In genomic region chr1:190479028-190479427, GRCh38 we compare ENCODE assay signal across 9 cellular contexts. TPM values are rescaled to one million over a fixed set of nuclear protein-coding genes. Genes with fewer than 3 reads are reported as not detected.
DNase-seq lines count a peak whose midpoint lies in the region; ATAC-seq and TF ChIP-seq lines count a peak whose summit lies in the region.
"Had no signal": no experiment of that assay in that cellular context is flagged by ENCODE, and none has a peak within 500 bp of the region (broad histone marks: within the 10 kb centered on the region; RNA-seq: fewer than 3 reads in every experiment).

No MANE protein-coding gene starts in this region.

- H3K4me3 Mint-ChIP-seq in activated CD4-positive, alpha-beta T cell treated with anti-CD3 and anti-CD28 coated beads, Interleukin-2, amount 10 ng/mL, durations not matched to agents 7 days and 5 days = no peak overlapping the region

- ATAC-seq in heart right ventricle = no peak
- ATAC-seq in left cardiac atrium = no peak
- ATAC-seq in lower lobe of right lung = peak in 1 of 2 donors; percentile 25
- ATAC-seq in GM19351 (IDR thresholded peaks at IDR 0.05; ENCODE audit: unreplicated experiment) = no peak

- peaks cover 0 to 12% (median 0%) of the 10 kb centered on the region in 9 donors for H3K4me1 ChIP-seq in heart right ventricle
- no peaks in the 10 kb centered on the region for H3K4me1 ChIP-seq in breast epithelium
- no peaks in the 10 kb centered on the region for H3K4me1 ChIP-seq in lower lobe of right lung
- H3K4me1 ChIP-seq in urinary bladder (ENCODE audit: insufficient read depth) = peaks cover 2% of the 10 kb centered on the region

- H3K27ac ChIP-seq in heart right ventricle (no peak overlapping the region), breast epithelium (no peak overlapping the region), lower lobe of right lung (no peak overlapping the region), urinary bladder (ENCODE audit: low read depth) (no peak overlapping the region)

- peaks cover 30% of the 10 kb centered on the region for H3K27me3 Mint-ChIP-seq in activated CD4-positive, alpha-beta T cell treated with anti-CD3 and anti-CD28 coated beads, Interleukin-2, amount 10 ng/mL, durations not matched to agents 7 days and 5 days

- no peak for TF ChIP-seq POLR2A in breast epithelium (IDR thresholded peaks at IDR 0.05)

- H3K27me3 ChIP-seq in heart right ventricle = peaks cover 0 to 60% (median 47%) of the 10 kb centered on the region in 7 donors
- peaks cover 0 to 28% of the 10 kb centered on the region in 2 donors for H3K27me3 ChIP-seq in breast epithelium
- H3K27me3 ChIP-seq in lower lobe of right lung (ENCODE audit: low read depth) = peaks cover 42% of the 10 kb centered on the region

- H3K27ac Mint-ChIP-seq in activated CD4-positive, alpha-beta T cell treated with anti-CD3 and anti-CD28 coated beads, Interleukin-2, amount 10 ng/mL, durations not matched to agents 7 days and 5 days = no peak overlapping the region

- POLR2A ChIA-PET in activated CD4-positive, alpha-beta T cell treated with anti-CD3 and anti-CD28 coated beads, Interleukin-2, amount 10 ng/mL, durations not matched to agents 7 days and 5 days (lab: Charles Lee) = no interaction called here

- CTCF ChIA-PET in activated CD4-positive, alpha-beta T cell treated with anti-CD3 and anti-CD28 coated beads, Interleukin-2, amount 10 ng/mL, durations not matched to agents 7 days and 5 days (lab: Charles Lee) = no interaction called here

- TF ChIP-seq CTCF in heart right ventricle (IDR thresholded peaks at IDR 0.05) (no peak), breast epithelium (IDR thresholded peaks at IDR 0.05) (no peak), lower lobe of right lung (IDR thresholded peaks at IDR 0.05) (no peak), GM20000 (IDR thresholded peaks at IDR 0.05; ENCODE audit: extremely low read depth, missing control alignments) (no peak)

- H3K4me3 ChIP-seq in heart right ventricle (peak overlapping the region in 8 of 10 donors; percentile 19 to 38 (median 31)), breast epithelium (peak overlapping the region; percentile 6 to 62 (median 36)), lower lobe of right lung (peak overlapping the region; percentile 37), urinary bladder (ENCODE audit: low read depth, low read length) (peak overlapping the region; percentile 15)

- no peaks in the 10 kb centered on the region for H3K36me3 ChIP-seq in heart right ventricle
- no peaks in the 10 kb centered on the region for H3K36me3 ChIP-seq in breast epithelium
- H3K36me3 ChIP-seq in lower lobe of right lung = no peaks in the 10 kb centered on the region
- no peaks in the 10 kb centered on the region for H3K36me3 ChIP-seq in urinary bladder (ENCODE audit: insufficient read depth)

- H3K9me3 ChIP-seq in heart right ventricle (no peaks in the 10 kb centered on the region), breast epithelium (no peaks in the 10 kb centered on the region), lower lobe of right lung (no peaks in the 10 kb centered on the region)

- H3K4me1 Mint-ChIP-seq in activated CD4-positive, alpha-beta T cell treated with anti-CD3 and anti-CD28 coated beads, Interleukin-2, amount 10 ng/mL, durations not matched to agents 7 days and 5 days = peaks cover 4% of the 10 kb centered on the region

- H3K36me3 Mint-ChIP-seq in activated CD4-positive, alpha-beta T cell treated with anti-CD3 and anti-CD28 coated beads, Interleukin-2, amount 10 ng/mL, durations not matched to agents 7 days and 5 days (ENCODE audit: low read depth) = no peaks in the 10 kb centered on the region

- WGBS in heart right ventricle, 2 donors = 9% methylated on average over 4 of the region's 4 CpGs
- WGBS in urinary bladder = 10% methylated on average over 4 of the region's 4 CpGs

- no peaks in the 10 kb centered on the region for H3K9me3 Mint-ChIP-seq in activated CD4-positive, alpha-beta T cell treated with anti-CD3 and anti-CD28 coated beads, Interleukin-2, amount 10 ng/mL, durations not matched to agents 7 days and 5 days

- DNase-seq in heart right ventricle (no peak), left cardiac atrium (no peak), breast epithelium (ENCODE audit: low spot score in 2 of 2) (no peak), lower lobe of right lung (no peak), GM20000 (ENCODE audit: low spot score) (no peak)
- no peak for DNase-seq in activated CD4-positive, alpha-beta T cell treated with anti-CD3 and anti-CD28 coated beads, Interleukin-2, amount 10 ng/mL, durations not matched to agents 7 days and 5 days

- intact Hi-C loops in heart right ventricle (cut with DNase I) (no loop called here), left cardiac atrium (cut with DNase I) (no loop called here), breast epithelium (cut with DNase I; ENCODE audit: low total_unique reads) (no loop called here), lower lobe of right lung (cut with DNase I) (no loop called here)

RNA-seq across cellular contexts. Expression of gene BRINP3, which starts 1.4 kb away (rescaled TPM):
- total RNA-seq in heart right ventricle (1 to 10 TPM in 1 of 10 donors, under 1 TPM in 5, not detected in 4; 0.08 to 1.7 (median 0.27) TPM), left cardiac atrium (1 to 10 TPM; 1.3 to 3.0 TPM), breast epithelium (1 to 10 TPM in 1 of 3 donors, under 1 TPM in 1, not detected in 1; 0.29 to 3.6 TPM), lower lobe of right lung (2.1 TPM), urinary bladder (10.8 TPM)
- polyA plus RNA-seq in heart right ventricle (under 1 TPM in 1 of 2 donors, not detected in 1; 0.33 TPM), urinary bladder (1.2 TPM)
- total RNA-seq in activated CD4-positive, alpha-beta T cell treated with anti-CD3 and anti-CD28 coated beads, Interleukin-2, amount 10 ng/mL, durations not matched to agents 7 days and 5 days = not detected
- total RNA-seq: dermis microvascular lymphatic vessel endothelial cell had no signal
